23 cellular contexts compared by ENCODE assay signal in genomic region chr2:66306488-66306887, GRCh38.
"Had no signal": no experiment of that assay in that cellular context is flagged by ENCODE, and none has a peak within 500 bp of the region (broad histone marks: within the 10 kb centered on the region; RNA-seq: fewer than 3 reads in every experiment).

No MANE protein-coding gene starts in this region.

- H3K27ac ChIP-seq: adrenal gland had no signal

- DNase-seq: activated CD4-positive, alpha-beta T cell treated with anti-CD3 and anti-CD28 coated beads for 36 hours; activated CD4-positive, alpha-beta T cell treated with anti-CD3 and anti-CD28 coated beads, Interleukin-2, amount 10 ng/mL, durations not matched to agents 7 days and 5 days; activated CD4-positive, alpha-beta T cell treated with anti-CD3 and anti-CD28 coated beads, Interleukin-2, amount 50 U/mL, for 48 hours; activated CD8-positive, alpha-beta T cell treated with anti-CD3 and anti-CD28 coated beads, Interleukin-2, amount 10 ng/mL, durations not matched to agents 7 days and 5 days; activated gamma-delta T cell; activated naive CD4-positive, alpha-beta T cell treated with anti-CD3 and anti-CD28 coated beads for 36 hours; activated T-cell treated with anti-CD3 and anti-CD28 coated beads, Interleukin-2, amount 50 U/mL, for 24 hours; central memory CD4-positive, alpha-beta T cell; NCI-H1694 treated with DMSO at 0.1 percent for 48 hours; NCI-H2107; NCI-H2171; NK-92 treated with Interleukin-12 subunit alpha and Interleukin-12 subunit beta, amount 100 ng/mL, for 24 hours; PC-3; RPMI8226 had no signal

- H3K9me3 Mint-ChIP-seq: activated CD4-positive, alpha-beta T cell treated with anti-CD3 and anti-CD28 coated beads, Interleukin-2, amount 10 ng/mL, durations not matched to agents 7 days and 5 days; activated naive CD4-positive, alpha-beta T cell treated with anti-CD3 and anti-CD28 coated beads for 36 hours; activated T-helper 2 cell treated with anti-CD3 and anti-CD28 coated beads, Interferon-gamma antibody, Interleukin-2, Interleukin-4, amounts not matched to agents 10 μg/mL and 5 μg/mL and 100 μg/mL, durations not matched to agents 14 hours and 24 hours and 36 hours; T-helper 1 cell treated with Interleukin-12 subunit alpha and Interleukin-12 subunit beta and Interleukin-4 antibody, amounts not matched to agents 30 μg/mL and 1 μg/mL, for 36 hours had no signal

- H3K4me1 ChIP-seq: adrenal gland, Peyer's patch had no signal

- H3K36me3 Mint-ChIP-seq: brain had no signal

- H3K4me3 ChIP-seq: adrenal gland, K562, Peyer's patch had no signal

- H3K4me1 Mint-ChIP-seq: activated CD4-positive, alpha-beta T cell treated with anti-CD3 and anti-CD28 coated beads for 36 hours; activated CD4-positive, alpha-beta T cell treated with anti-CD3 and anti-CD28 coated beads, Interleukin-2, amount 10 ng/mL, durations not matched to agents 7 days and 5 days had no signal

- H3K27me3 ChIP-seq: adrenal gland, Peyer's patch had no signal

- H3K27ac Mint-ChIP-seq: activated CD4-positive, alpha-beta T cell treated with anti-CD3 and anti-CD28 coated beads for 36 hours; activated CD4-positive, alpha-beta T cell treated with anti-CD3 and anti-CD28 coated beads, Interleukin-2, amount 10 ng/mL, durations not matched to agents 7 days and 5 days; activated CD8-positive, alpha-beta T cell treated with anti-CD3 and anti-CD28 coated beads, Interleukin-2, amount 10 ng/mL, durations not matched to agents 7 days and 5 days; activated naive CD4-positive, alpha-beta T cell treated with anti-CD3 and anti-CD28 coated beads for 36 hours; activated naive CD4-positive, alpha-beta T cell treated with anti-CD3 and anti-CD28 coated beads, Interleukin-2, amount 50 U/mL, for 72 hours; activated T-cell treated with anti-CD3 and anti-CD28 coated beads, Interleukin-2, amount 50 U/mL, for 24 hours; activated T-helper 2 cell treated with anti-CD3 and anti-CD28 coated beads, Interferon-gamma antibody, Interleukin-2, Interleukin-4, amounts not matched to agents 10 μg/mL and 5 μg/mL and 100 μg/mL, durations not matched to agents 14 hours and 24 hours and 36 hours; T-helper 1 cell treated with Interleukin-12 subunit alpha and Interleukin-12 subunit beta and Interleukin-4 antibody, amounts not matched to agents 30 μg/mL and 1 μg/mL, for 36 hours; T-helper 2 cell treated with Interferon-gamma antibody and Interleukin-4, amounts not matched to agents 5 μg/mL and 100 μg/mL, for 36 hours; WTC11 had no signal

- H3K36me3 ChIP-seq: adrenal gland, Peyer's patch had no signal

- H3K27me3 Mint-ChIP-seq: activated CD4-positive, alpha-beta T cell treated with anti-CD3 and anti-CD28 coated beads, Interleukin-2, amount 10 ng/mL, durations not matched to agents 7 days and 5 days; activated T-cell treated with anti-CD3 and anti-CD28 coated beads, Interleukin-2, amount 50 U/mL, for 24 hours had no signal

- H3K9me3 ChIP-seq: adrenal gland, Peyer's patch had no signal

- FAIRE-seq: K562 had no signal

- H3K4me3 Mint-ChIP-seq: activated CD4-positive, alpha-beta T cell treated with anti-CD3 and anti-CD28 coated beads for 36 hours; activated CD4-positive, alpha-beta T cell treated with anti-CD3 and anti-CD28 coated beads, Interleukin-2, amount 10 ng/mL, durations not matched to agents 7 days and 5 days; activated CD8-positive, alpha-beta T cell treated with anti-CD3 and anti-CD28 coated beads, Interleukin-2, amount 10 ng/mL, durations not matched to agents 7 days and 5 days; activated naive CD4-positive, alpha-beta T cell treated with anti-CD3 and anti-CD28 coated beads for 36 hours; activated T-cell treated with anti-CD3 and anti-CD28 coated beads, Interleukin-2, amount 50 U/mL, for 24 hours; T-helper 1 cell treated with Interleukin-12 subunit alpha and Interleukin-12 subunit beta and Interleukin-4 antibody, amounts not matched to agents 30 μg/mL and 1 μg/mL, for 36 hours; T-helper 2 cell treated with Interferon-gamma antibody and Interleukin-4, amounts not matched to agents 5 μg/mL and 100 μg/mL, for 36 hours; WTC11 had no signal
